8 cellular contexts compared by ENCODE assay signal in genomic region chr10:103967433-103968142, GRCh38. TPM values are rescaled to one million over a fixed set of nuclear protein-coding genes. Genes with fewer than 3 reads are reported as not detected.
DNase-seq lines count a peak whose midpoint lies in the region; ATAC-seq and TF ChIP-seq lines count a peak whose summit lies in the region.

No MANE protein-coding gene starts in this region.

- peak overlapping the region; percentile 44 to 67 for H3K4me3 ChIP-seq in DND-41 (ENCODE audit: low read depth in 1 of 2, low read length in 2 of 2)
- H3K4me3 ChIP-seq in RWPE2 (ENCODE audit: severe bottlenecking), result peak overlapping the region; percentile 99
- H3K4me3 ChIP-seq in choroid plexus epithelial cell (ENCODE audit: low read depth, low read length), result peak overlapping the region; percentile 88
- peak overlapping the region; percentile 95 to 97 for H3K4me3 ChIP-seq in stomach smooth muscle (ENCODE audit: low read length in 2 of 2)

- DNase-seq in DND-41 (no peak), RWPE2 (ENCODE audit: low spot score) (no peak), choroid plexus epithelial cell (ENCODE audit: low read depth) (no peak), left lobe of liver (ENCODE audit: low spot score) (no peak)
- no peak for DNase-seq in effector CD8-positive, alpha-beta T cell (lab: John Stamatoyannopoulos, UW)

- H4K20me1 ChIP-seq in DND-41 (ENCODE audit: insufficient read depth, low read length), result peaks cover 20% of the 10 kb centered on the region

- H2AFZ ChIP-seq in DND-41 (ENCODE audit: low read depth, low read length), result peak overlapping the region; percentile 93

- H3K9me3 ChIP-seq in DND-41 (ENCODE audit: insufficient read depth, low read length, severe bottlenecking), result no peaks in the 10 kb centered on the region
- no peaks in the 10 kb centered on the region for H3K9me3 ChIP-seq in RWPE2 (ENCODE audit: severe bottlenecking)
- H3K9me3 ChIP-seq in stomach smooth muscle (ENCODE audit: control insufficient read depth in 2 of 2, low read length in 2 of 2), result no peaks in the 10 kb centered on the region

- no peaks in the 10 kb centered on the region; the same call in 1 of the 2 replicates for H3K36me3 ChIP-seq in DND-41 (ENCODE audit: insufficient read depth, low read length)
- peaks cover 5% of the 10 kb centered on the region for H3K36me3 ChIP-seq in RWPE2 (ENCODE audit: low read depth)
- H3K36me3 ChIP-seq in stomach smooth muscle (ENCODE audit: control insufficient read depth in 2 of 2, insufficient read depth in 2 of 2, low read length in 2 of 2), result no peaks in the 10 kb centered on the region

- H3K27ac ChIP-seq in DND-41 (ENCODE audit: low read length) (peak overlapping the region; percentile 72), RWPE2 (ENCODE audit: poor library complexity, severe bottlenecking) (peak overlapping the region; percentile 77), stomach smooth muscle (ENCODE audit: low read length) (peak overlapping the region; percentile 81)

- H3K9ac ChIP-seq in DND-41 (ENCODE audit: low read depth, low read length) (peak overlapping the region; percentile 98), stomach smooth muscle (ENCODE audit: low read length in 2 of 2) (peak overlapping the region; percentile 87)

- peaks cover 54% of the 10 kb centered on the region for H3K79me2 ChIP-seq in DND-41 (ENCODE audit: insufficient read depth, low read length)

- ATAC-seq in DND-41 (ENCODE audit: insufficient read depth, low read depth), result peak; percentile 35
- ATAC-seq in GM19351 (IDR thresholded peaks at IDR 0.05; ENCODE audit: unreplicated experiment), result peak; percentile 44
- ATAC-seq in HG03354 (IDR thresholded peaks at IDR 0.05; ENCODE audit: poor library complexity, severe bottlenecking, unreplicated experiment), result peak; percentile 53
- ATAC-seq in RWPE2 (ENCODE audit: low read depth), result peak; percentile 31
- peak; percentile 61 for ATAC-seq in left lobe of liver

- H3K4me2 ChIP-seq in DND-41 (ENCODE audit: insufficient read depth, low read length), result peak overlapping the region; percentile 72

- H3K4me1 ChIP-seq in DND-41 (ENCODE audit: insufficient read depth, low read length) (peaks cover 46% of the 10 kb centered on the region), RWPE2 (ENCODE audit: insufficient read depth, poor library complexity, severe bottlenecking) (peaks cover 19% of the 10 kb centered on the region), stomach smooth muscle (ENCODE audit: control insufficient read depth, insufficient read depth, low read length) (peaks cover 3% of the 10 kb centered on the region)

- H3K27me3 ChIP-seq in DND-41 (ENCODE audit: insufficient read depth, low read length, poor library complexity), result no peaks in the 10 kb centered on the region
- H3K27me3 ChIP-seq in RWPE2 (ENCODE audit: insufficient read depth, poor library complexity, severe bottlenecking), result no peaks in the 10 kb centered on the region
- no peaks in the 10 kb centered on the region for H3K27me3 ChIP-seq in stomach smooth muscle (ENCODE audit: control insufficient read depth in 1 of 2, insufficient read depth in 2 of 2, low read length in 2 of 2)

- TF ChIP-seq CTCF in DND-41 (IDR thresholded peaks at IDR 0.05; ENCODE audit: borderline replicate concordance, extremely low read depth, low read length, poor library complexity, severe bottlenecking) (no peak), RWPE2 (IDR thresholded peaks at IDR 0.05; ENCODE audit: poor library complexity, severe bottlenecking) (no peak), choroid plexus epithelial cell (conservative IDR thresholded peaks at IDR 0.05; ENCODE audit: low read depth, low read length) (no peak)

RNA-seq across cellular contexts. Expression of gene SLK, which starts 0.6 kb away (rescaled TPM):
- total RNA-seq in left lobe of liver, result 8.7 TPM

RNA-seq across cellular contexts. Expression of gene STN1, which starts 49.6 kb away (rescaled TPM):
- 5.8 TPM for total RNA-seq in left lobe of liver
